8 cellular contexts compared by ENCODE assay signal in the genomic region with DNA sequence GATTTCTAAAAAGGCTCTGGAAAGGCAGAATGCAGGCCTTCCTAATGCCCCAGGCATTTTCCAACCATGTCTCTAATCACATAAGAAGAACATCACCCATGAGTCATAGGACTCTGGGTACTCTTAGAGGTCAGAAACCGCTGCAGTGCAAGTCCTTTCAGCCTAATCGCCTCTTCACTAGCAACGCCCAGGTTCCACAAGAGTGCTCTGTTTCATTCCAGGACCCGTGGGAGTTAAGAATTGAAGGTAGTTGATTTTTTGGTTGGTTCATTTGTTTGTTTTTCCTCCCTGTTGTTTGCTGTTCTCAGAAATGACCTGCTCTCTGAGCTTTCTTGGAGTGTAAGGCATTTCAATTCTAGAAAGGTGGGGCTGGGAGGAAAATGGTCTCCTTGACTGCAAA.
DNase-seq lines count a peak whose midpoint lies in the region; ATAC-seq, FAIRE-seq and TF ChIP-seq lines count a peak whose summit lies in the region.

No MANE protein-coding gene starts in this region.

- FAIRE-seq in H54 (lab: Jason Lieb, UNC) = peak; percentile 96

- H3K36me3 ChIP-seq in thyroid gland (no peaks in the 10 kb centered on the region), gastroesophageal sphincter (no peaks in the 10 kb centered on the region)

- H3K27ac ChIP-seq in thyroid gland (peak overlapping the region in 1 of 3 donors; percentile 42), gastroesophageal sphincter (no peak overlapping the region)

- WGBS in thyroid gland, 2 donors = 28 to 43% methylated on average over 4 of the region's 4 CpGs
- WGBS in gastroesophageal sphincter (ENCODE audit: low coverage in 1 of 2), 2 donors = 64 to 81% methylated on average over 4 of the region's 4 CpGs

- TF ChIP-seq POLR2A in H54 (IDR thresholded peaks at IDR 0.05; ENCODE audit: low read depth, low read length) = no peak
- TF ChIP-seq POLR2A in erythroblast (IDR thresholded peaks at IDR 0.05; ENCODE audit: low read length) = peak; percentile 54
- TF ChIP-seq POLR2A in thyroid gland (IDR thresholded peaks at IDR 0.05) = no peak
- TF ChIP-seq POLR2A in gastroesophageal sphincter (IDR thresholded peaks at IDR 0.05) = no peak

- ATAC-seq in gastroesophageal sphincter (no peak), GM19397 (IDR thresholded peaks at IDR 0.05; ENCODE audit: unreplicated experiment) (no peak)

- H3K27me3 ChIP-seq in thyroid gland (no peaks in the 10 kb centered on the region), gastroesophageal sphincter (no peaks in the 10 kb centered on the region)

- TF ChIP-seq CTCF in GM12865 (IDR thresholded peaks at IDR 0.05; ENCODE audit: insufficient read depth, low read depth, low read length, missing control alignments) (no peak), thyroid gland (IDR thresholded peaks at IDR 0.05) (no peak), gastroesophageal sphincter (IDR thresholded peaks at IDR 0.05) (no peak)

- H3K9me3 ChIP-seq in thyroid gland = no peaks in the 10 kb centered on the region
- H3K9me3 ChIP-seq in gastroesophageal sphincter = no peaks in the 10 kb centered on the region

- intact Hi-C loops in thyroid gland (cut with DNase I) = no loop called here

- DNase-seq in GM12865 (ENCODE audit: low read depth) (peak; percentile 68), H54 (ENCODE audit: insufficient read length, low spot score) (peak; percentile 40), NCI-H187 treated with DMSO at 0.1 percent for 48 hours (lab: John Stamatoyannopoulos, UW) (peak; percentile 68), erythroblast (lab: John Stamatoyannopoulos, UW) (peak in 1 of 2 experiments; percentile 25), thyroid gland (peak; percentile 69 to 80), NAMALWA (ENCODE audit: low spot score) (no peak)

- TF ChIP-seq EP300 in gastroesophageal sphincter (IDR thresholded peaks at IDR 0.05) = no peak

- H3K4me3 ChIP-seq in GM12865 (ENCODE audit: low read depth, low read length) (peak overlapping the region; percentile 7), thyroid gland (replicated peaks in 1 of 3) (no peak overlapping the region), gastroesophageal sphincter (no peak overlapping the region)

- H3K4me1 ChIP-seq in thyroid gland = peaks cover 5 to 13% of the 10 kb centered on the region in 2 donors
- no peaks in the 10 kb centered on the region for H3K4me1 ChIP-seq in gastroesophageal sphincter
